ENCODE assay signal across 12 cellular contexts in genomic region chr11:31233425-31233824, GRCh38.
A peak's percentile ranks its signal among the peaks of the same experiment; 100 is the strongest.
DNase-seq lines count a peak whose midpoint lies in the region; ATAC-seq and TF ChIP-seq lines count a peak whose summit lies in the region.
"Had no signal": no experiment of that assay in that cellular context is flagged by ENCODE, and none has a peak within 500 bp of the region (broad histone marks: within the 10 kb centered on the region; RNA-seq: fewer than 3 reads in every experiment).

No MANE protein-coding gene starts in this region.

- CTCF ChIA-PET in activated CD8-positive, alpha-beta memory T cell treated with anti-CD3 and anti-CD28 coated beads, Interleukin-2, amount 10 ng/mL, durations not matched to agents 7 days and 5 days (lab: Charles Lee) = no interaction called here

- H3K4me3 Mint-ChIP-seq in activated CD8-positive, alpha-beta memory T cell treated with anti-CD3 and anti-CD28 coated beads, Interleukin-2, amount 10 ng/mL, durations not matched to agents 7 days and 5 days = no peak overlapping the region

- peaks cover 35% of the 10 kb centered on the region for H3K4me1 ChIP-seq in neuron (ENCODE audit: insufficient read depth, low read length)
- H3K4me1 ChIP-seq: psoas muscle, SJSA1 had no signal

- ATAC-seq in activated CD8-positive, alpha-beta memory T cell treated with anti-CD3 and anti-CD28 coated beads, Interleukin-2, amount 10 ng/mL, durations not matched to agents 7 days and 5 days = no peak
- no peak for ATAC-seq in HG03520 (IDR thresholded peaks at IDR 0.05; ENCODE audit: unreplicated experiment)
- ATAC-seq: left lobe of liver, psoas muscle had no signal

- H3K36me3 Mint-ChIP-seq in activated CD8-positive, alpha-beta memory T cell treated with anti-CD3 and anti-CD28 coated beads, Interleukin-2, amount 10 ng/mL, durations not matched to agents 7 days and 5 days = no peaks in the 10 kb centered on the region

- H3K4me3 ChIP-seq in astrocyte of the cerebellum (ENCODE audit: low read depth, low read length) (no peak overlapping the region), neuron (ENCODE audit: low read length) (no peak overlapping the region)
- H3K4me3 ChIP-seq: psoas muscle, SJSA1 had no signal

- DNase-seq in NCI-H2171 treated with DMSO at 0.1 percent for 48 hours (lab: John Stamatoyannopoulos, UW) (peak; percentile 47), NCI-H2171 (lab: John Stamatoyannopoulos, UW) (no peak), LHCN-M2 (ENCODE audit: low read depth) (peak; percentile 6), astrocyte of the cerebellum (ENCODE audit: low read depth) (no peak), T1000 (lab: John Stamatoyannopoulos, UW) (no peak)
- DNase-seq in activated CD8-positive, alpha-beta memory T cell treated with anti-CD3 and anti-CD28 coated beads, Interleukin-2, amount 10 ng/mL, durations not matched to agents 7 days and 5 days = no peak
- DNase-seq: NCI-H1048, psoas muscle had no signal

- H3K9me3 ChIP-seq in neuron (ENCODE audit: low read length) = no peaks in the 10 kb centered on the region
- H3K9me3 ChIP-seq: psoas muscle, SJSA1 had no signal

- TF ChIP-seq CTCF in astrocyte of the cerebellum (IDR thresholded peaks at IDR 0.05; ENCODE audit: low read depth, low read length, missing control alignments) = peak; percentile 49

- H2AFZ ChIP-seq in neuron (ENCODE audit: low read depth, low read length) = peak overlapping the region; percentile 27

- no peaks in the 10 kb centered on the region for H3K27me3 Mint-ChIP-seq in activated CD8-positive, alpha-beta memory T cell treated with anti-CD3 and anti-CD28 coated beads, Interleukin-2, amount 10 ng/mL, durations not matched to agents 7 days and 5 days

- no peaks in the 10 kb centered on the region for H3K27me3 ChIP-seq in neuron (ENCODE audit: insufficient read depth, low read length)
- H3K27me3 ChIP-seq: SJSA1 had no signal

- no peak overlapping the region for H3K27ac Mint-ChIP-seq in activated CD8-positive, alpha-beta memory T cell treated with anti-CD3 and anti-CD28 coated beads, Interleukin-2, amount 10 ng/mL, durations not matched to agents 7 days and 5 days

- no peaks in the 10 kb centered on the region for H3K36me3 ChIP-seq in neuron (ENCODE audit: insufficient read depth, low read length)
- H3K36me3 ChIP-seq: SJSA1 had no signal

- H3K9me3 Mint-ChIP-seq in activated CD8-positive, alpha-beta memory T cell treated with anti-CD3 and anti-CD28 coated beads, Interleukin-2, amount 10 ng/mL, durations not matched to agents 7 days and 5 days (ENCODE audit: low read depth) = no peaks in the 10 kb centered on the region

- no peaks in the 10 kb centered on the region for H3K4me1 Mint-ChIP-seq in activated CD8-positive, alpha-beta memory T cell treated with anti-CD3 and anti-CD28 coated beads, Interleukin-2, amount 10 ng/mL, durations not matched to agents 7 days and 5 days

- in situ Hi-C loops in astrocyte of the cerebellum (cut with HindIII; ENCODE audit: low sequenced_read_pairs) = no loop called here

Comparison
In these comparisons a context has a peak if more than half of its experiments do, and no peak if none do; other contexts are left out.
1. DNase-seq: peak in NCI-H2171 treated with DMSO at 0.1 percent for 48 hours (single experiment) and LHCN-M2 (single experiment); none in NCI-H2171 (single experiment), astrocyte of the cerebellum (single experiment), activated CD8-positive, alpha-beta memory T cell treated with anti-CD3 and anti-CD28 coated beads, Interleukin-2, amount 10 ng/mL, durations not matched to agents 7 days and 5 days (single experiment) and T1000 (single experiment).